Comparison of ENCODE assay signal across 14 cellular contexts in the genomic region with DNA sequence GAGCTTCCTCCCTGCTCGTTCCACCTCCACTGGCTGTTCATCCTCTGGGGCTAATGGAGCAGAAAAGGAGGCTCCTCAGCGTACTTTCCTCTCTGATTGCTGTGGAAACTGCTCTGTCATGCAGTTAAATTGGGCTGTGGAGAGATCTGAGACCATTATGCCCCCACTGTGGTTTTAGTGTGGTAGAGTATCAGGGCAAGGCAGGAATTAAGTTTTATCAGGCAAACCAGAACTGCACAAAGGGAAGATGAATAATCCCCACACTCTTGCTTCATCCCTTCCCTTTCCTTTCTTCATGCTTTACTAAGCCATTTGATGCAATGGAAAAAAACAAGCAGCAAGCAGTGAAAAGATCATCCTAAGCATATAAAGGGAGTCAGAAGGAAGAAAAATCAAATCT. TPM values are rescaled to one million over a fixed set of nuclear protein-coding genes. Genes with fewer than 3 reads are reported as not detected.
A peak's percentile ranks its signal among the peaks of the same experiment; 100 is the strongest.
DNase-seq lines count a peak whose midpoint lies in the region; ATAC-seq, FAIRE-seq and TF ChIP-seq lines count a peak whose summit lies in the region.
"Had no signal": no experiment of that assay in that cellular context is flagged by ENCODE, and none has a peak within 500 bp of the region (broad histone marks: within the 10 kb centered on the region; RNA-seq: fewer than 3 reads in every experiment).

No MANE protein-coding gene starts in this region.

- H3K9me3 ChIP-seq in neural progenitor cell (ENCODE audit: low read depth): no peaks in the 10 kb centered on the region
- H3K9me3 ChIP-seq in MG63: no peaks in the 10 kb centered on the region
- H3K9me3 ChIP-seq: ascending aorta, testis had no signal

- peak overlapping the region; percentile 52 for H3K27ac Mint-ChIP-seq in neural progenitor cell
- no peak overlapping the region for H3K27ac Mint-ChIP-seq in effector memory CD8-positive, alpha-beta T cell

- peaks cover 3% of the 10 kb centered on the region for H3K27me3 Mint-ChIP-seq in neural progenitor cell (ENCODE audit: insufficient read depth, low read depth)
- no peaks in the 10 kb centered on the region for H3K27me3 Mint-ChIP-seq in effector memory CD8-positive, alpha-beta T cell

- no peak for FAIRE-seq in bronchial epithelial cell (lab: Jason Lieb, UNC)
- FAIRE-seq: TTC549 had no signal

- DNase-seq in H4 (ENCODE audit: low spot score) (peak; percentile 61), NOMO-1 treated with dmso at 0.1 percent for 144 hours (lab: John Stamatoyannopoulos, UW; ENCODE audit: unreplicated experiment) (peak; percentile 91), bronchial epithelial cell (ENCODE audit: low read depth) (peak; percentile 44), neural progenitor cell (ENCODE audit: low spot score) (peak; percentile 30), MG63 (no peak), dermis blood vessel endothelial cell (no peak), NCI-H2029 (lab: John Stamatoyannopoulos, UW) (no peak)
- DNase-seq in effector memory CD8-positive, alpha-beta T cell: no peak
- DNase-seq: Calu3, testis had no signal

- H3K79me2 ChIP-seq in neural progenitor cell (ENCODE audit: low read depth): no peaks in the 10 kb centered on the region

- H3K4me3 ChIP-seq in bronchial epithelial cell (ENCODE audit: low read depth, low read length) (no peak overlapping the region), neural progenitor cell (no peak overlapping the region), MG63 (no peak overlapping the region)
- H3K4me3 ChIP-seq: ascending aorta, testis had no signal

- no peak overlapping the region for H3K27ac ChIP-seq in neural progenitor cell
- H3K27ac ChIP-seq: ascending aorta, epithelial cell of prostate, testis had no signal

- H3K4me3 Mint-ChIP-seq in neural progenitor cell: no peak overlapping the region
- H3K4me3 Mint-ChIP-seq in effector memory CD8-positive, alpha-beta T cell: no peak overlapping the region

- TF ChIP-seq CTCF in bronchial epithelial cell (IDR thresholded peaks at IDR 0.05; ENCODE audit: insufficient read depth, low read length, severe bottlenecking) (no peak), neural progenitor cell (IDR thresholded peaks at IDR 0.05) (no peak)

- H3F3A ChIP-seq in neural progenitor cell (ENCODE audit: low read depth): no peaks in the 10 kb centered on the region

- peaks cover 10% of the 10 kb centered on the region for H3K4me1 Mint-ChIP-seq in neural progenitor cell
- H3K4me1 Mint-ChIP-seq in effector memory CD8-positive, alpha-beta T cell (ENCODE audit: low read depth in 2 of 2): peaks cover 0 to 2% of the 10 kb centered on the region in 2 donors

- H3K4me1 ChIP-seq in neural progenitor cell: peaks cover 5% of the 10 kb centered on the region
- H3K4me1 ChIP-seq: ascending aorta, testis had no signal

- no peaks in the 10 kb centered on the region for H3K36me3 ChIP-seq in bronchial epithelial cell (ENCODE audit: control insufficient read depth, insufficient read depth, low read length)
- no peaks in the 10 kb centered on the region for H3K36me3 ChIP-seq in neural progenitor cell
- H3K36me3 ChIP-seq in MG63: no peaks in the 10 kb centered on the region
- H3K36me3 ChIP-seq: ascending aorta had no signal

- ATAC-seq in effector memory CD8-positive, alpha-beta T cell (replicated peaks): no peak
- ATAC-seq: Panc1 had no signal

- no peak overlapping the region for H3K9ac ChIP-seq in neural progenitor cell

- H2AFZ ChIP-seq in neural progenitor cell (replicated peaks): no peak overlapping the region

- H3K27me3 ChIP-seq in bronchial epithelial cell (ENCODE audit: control insufficient read depth, insufficient read depth, low read length): no peaks in the 10 kb centered on the region
- no peaks in the 10 kb centered on the region for H3K27me3 ChIP-seq in neural progenitor cell
- no peaks in the 10 kb centered on the region for H3K27me3 ChIP-seq in MG63
- H3K27me3 ChIP-seq: ascending aorta, testis had no signal

- H3K9me3 Mint-ChIP-seq in neural progenitor cell: peaks cover 2% of the 10 kb centered on the region
- no peaks in the 10 kb centered on the region for H3K9me3 Mint-ChIP-seq in effector memory CD8-positive, alpha-beta T cell

- no peaks in the 10 kb centered on the region for H4K20me1 ChIP-seq in neural progenitor cell (ENCODE audit: low read depth)

- H3K4me2 ChIP-seq in neural progenitor cell: peak overlapping the region; percentile 25

- H3K36me3 Mint-ChIP-seq in neural progenitor cell: no peaks in the 10 kb centered on the region
- H3K36me3 Mint-ChIP-seq in effector memory CD8-positive, alpha-beta T cell (ENCODE audit: insufficient read depth): no peaks in the 10 kb centered on the region

RNA-seq across cellular contexts. Expression of a gene that starts 11.9 kb away (rescaled TPM):
- 49.6 and 53.1 TPM in 2 replicates for total RNA-seq in H4 (2014; rRNA removed; shearing (Covaris generic))
- 18.2 and 37.6 TPM in 2 replicates for total RNA-seq in bronchial epithelial cell
- 2.0 and 2.8 TPM in 2 replicates for total RNA-seq in neural progenitor cell (ENCODE audit: low replicate concordance)
- total RNA-seq in MG63 (2014; rRNA removed; shearing (Covaris generic); ENCODE audit: low replicate concordance): 10.4 and 16.3 TPM in 2 replicates
- 7.8 and 25.3 TPM in 2 replicates for total RNA-seq in dermis blood vessel endothelial cell

Comparison
In these comparisons a context has a peak if more than half of its experiments do, and no peak if none do; other contexts are left out.
1. DNase-seq: peak in H4 (single experiment), NOMO-1 treated with dmso at 0.1 percent for 144 hours (single experiment), bronchial epithelial cell (single experiment) and neural progenitor cell (single experiment); none in MG63 (single experiment), dermis blood vessel endothelial cell (single experiment), NCI-H2029 (single experiment) and effector memory CD8-positive, alpha-beta T cell (0 of 3).